ENCODE assay signal across 18 cellular contexts in genomic region chr1:229552732-229553131, GRCh38.
"Had no signal": no experiment of that assay in that cellular context is flagged by ENCODE, and none has a peak within 500 bp of the region (broad histone marks: within the 10 kb centered on the region; RNA-seq: fewer than 3 reads in every experiment).

No MANE protein-coding gene starts in this region.

- H3K4me3 Mint-ChIP-seq: activated CD8-positive, alpha-beta memory T cell treated with anti-CD3 and anti-CD28 coated beads, Interleukin-2, amount 10 ng/mL, durations not matched to agents 7 days and 5 days; activated naive CD4-positive, alpha-beta T cell treated with anti-CD3 and anti-CD28 coated beads, Interleukin-2, amount 10 ng/mL, durations not matched to agents 7 days and 5 days; naive thymus-derived CD4-positive, alpha-beta T cell; T-helper 1 cell treated with Interleukin-12 subunit alpha and Interleukin-12 subunit beta and Interleukin-4 antibody, amounts not matched to agents 30 μg/mL and 1 μg/mL, for 36 hours had no signal

- H3K27me3 ChIP-seq: adrenal gland, esophagus muscularis mucosa, left lung, suprapubic skin had no signal

- H3K27ac Mint-ChIP-seq: activated CD8-positive, alpha-beta memory T cell treated with anti-CD3 and anti-CD28 coated beads, Interleukin-2, amount 10 ng/mL, durations not matched to agents 7 days and 5 days; activated naive CD4-positive, alpha-beta T cell treated with anti-CD3 and anti-CD28 coated beads, Interleukin-2, amount 10 ng/mL, durations not matched to agents 7 days and 5 days; T-helper 1 cell treated with Interleukin-12 subunit alpha and Interleukin-12 subunit beta and Interleukin-4 antibody, amounts not matched to agents 30 μg/mL and 1 μg/mL, for 36 hours had no signal

- H3K9me3 Mint-ChIP-seq: activated naive CD4-positive, alpha-beta T cell treated with anti-CD3 and anti-CD28 coated beads, Interleukin-2, amount 10 ng/mL, durations not matched to agents 7 days and 5 days; naive thymus-derived CD4-positive, alpha-beta T cell; T-helper 1 cell treated with Interleukin-12 subunit alpha and Interleukin-12 subunit beta and Interleukin-4 antibody, amounts not matched to agents 30 μg/mL and 1 μg/mL, for 36 hours had no signal

- H3K36me3 ChIP-seq: WERI-Rb-1 had no signal

- H3K9me3 ChIP-seq: adrenal gland, esophagus muscularis mucosa, left lung, suprapubic skin had no signal

- H3K27me3 Mint-ChIP-seq: activated CD8-positive, alpha-beta memory T cell treated with anti-CD3 and anti-CD28 coated beads, Interleukin-2, amount 10 ng/mL, durations not matched to agents 7 days and 5 days; activated naive CD4-positive, alpha-beta T cell treated with anti-CD3 and anti-CD28 coated beads, Interleukin-2, amount 10 ng/mL, durations not matched to agents 7 days and 5 days; naive thymus-derived CD4-positive, alpha-beta T cell had no signal

- DNase-seq: activated CD8-positive, alpha-beta memory T cell treated with anti-CD3 and anti-CD28 coated beads, Interleukin-2, amount 10 ng/mL, durations not matched to agents 7 days and 5 days; activated naive CD4-positive, alpha-beta T cell treated with anti-CD3 and anti-CD28 coated beads, Interleukin-2, amount 10 ng/mL, durations not matched to agents 7 days and 5 days; activated T-cell treated with anti-CD3 and anti-CD28 coated beads, Interleukin-2, amount 50 U/mL, for 1 hour; hypothalamus; kidney; left lung; mammary epithelial cell; naive thymus-derived CD4-positive, alpha-beta T cell; stimulated activated CD4-positive, alpha-beta T cell treated with anti-CD3 and anti-CD28 coated beads, Interleukin-2, amount 100 ng/mL, for 24 hours; stimulated activated naive CD4-positive, alpha-beta T cell; trophoblast cell; WERI-Rb-1 had no signal

- H3K27ac ChIP-seq: left lung, parathyroid adenoma, suprapubic skin, WERI-Rb-1 had no signal

- H3K4me1 ChIP-seq: parathyroid adenoma had no signal

- ATAC-seq: activated CD8-positive, alpha-beta memory T cell treated with anti-CD3 and anti-CD28 coated beads, Interleukin-2, amount 10 ng/mL, durations not matched to agents 7 days and 5 days; left lung; naive thymus-derived CD4-positive, alpha-beta T cell had no signal

- H3K4me3 ChIP-seq: adrenal gland, coronary artery, esophagus muscularis mucosa, left lung, suprapubic skin had no signal
